In genomic region chr10:116694253-116694926, GRCh38 we compare ENCODE assay signal across 1 cellular context.
TF ChIP-seq lines count a peak whose summit lies in the region.

No MANE protein-coding gene starts in this region.

TF ChIP-seq in HCT116, 20 proteins besides CTCF, POLR2A, EP300 and RAD21 (continued from another document):
- TF ChIP-seq REST (IDR thresholded peaks at IDR 0.05; ENCODE audit: low read depth) (no peak), FOSL1 (IDR thresholded peaks at IDR 0.05; ENCODE audit: low read depth) (no peak), YY1 (IDR thresholded peaks at IDR 0.05; ENCODE audit: extremely low read depth, insufficient replicate concordance, low read depth, low read length) (no peak), POLR2AphosphoS5 (IDR thresholded peaks at IDR 0.05; ENCODE audit: low read depth, low read length) (no peak), SP1 (IDR thresholded peaks at IDR 0.05; ENCODE audit: low read depth) (no peak), ZFX (IDR thresholded peaks at IDR 0.05) (no peak), SRF (IDR thresholded peaks at IDR 0.05; ENCODE audit: low read depth) (no peak), ZBTB33 (IDR thresholded peaks at IDR 0.05; ENCODE audit: extremely low read depth, insufficient replicate concordance, low read length) (no peak), SIN3A (IDR thresholded peaks at IDR 0.05; ENCODE audit: low read depth) (no peak), ATF3 (IDR thresholded peaks at IDR 0.05) (no peak), JUND (IDR thresholded peaks at IDR 0.05) (no peak), ZNF274 (IDR thresholded peaks at IDR 0.05; ENCODE audit: low read depth, low read length) (no peak), TCF7L2 (IDR thresholded peaks at IDR 0.05; ENCODE audit: borderline replicate concordance, extremely low read depth, insufficient read depth, insufficient read length) (no peak), EZH2 (IDR thresholded peaks at IDR 0.05) (no peak)
